ENCODE assay signal across 19 cellular contexts in genomic region chr3:1195922-1196321, GRCh38.
A peak's percentile ranks its signal among the peaks of the same experiment; 100 is the strongest.
DNase-seq lines count a peak whose midpoint lies in the region; ATAC-seq, FAIRE-seq and TF ChIP-seq lines count a peak whose summit lies in the region.
"Had no signal": no experiment of that assay in that cellular context is flagged by ENCODE, and none has a peak within 500 bp of the region (broad histone marks: within the 10 kb centered on the region; RNA-seq: fewer than 3 reads in every experiment).

No MANE protein-coding gene starts in this region.

- H2BK5ac ChIP-seq in mesendoderm (ENCODE audit: low read length): no peak overlapping the region

- H3K9me3 ChIP-seq in astrocyte (ENCODE audit: insufficient read depth, low read depth, low read length): no peaks in the 10 kb centered on the region
- H3K9me3 ChIP-seq: esophagus squamous epithelium, neutrophil had no signal

- H3K27me3 ChIP-seq in astrocyte (ENCODE audit: insufficient read depth, low read length) (no peaks in the 10 kb centered on the region), mesendoderm (ENCODE audit: insufficient read depth, low read length, poor library complexity) (no peaks in the 10 kb centered on the region)
- H3K27me3 ChIP-seq: esophagus squamous epithelium, neutrophil had no signal

- peak; percentile 63 for ATAC-seq in GM18870 (IDR thresholded peaks at IDR 0.05; ENCODE audit: unreplicated experiment)
- ATAC-seq: K562; stimulated activated naive B cell treated with anti-CD40 and anti-IgM and Interleukin-4, amounts not matched to agents 10 μg/mL and 1 μg/mL and 100 μg/mL, for 72 hours had no signal

- no peak overlapping the region for H3K4me3 Mint-ChIP-seq in astrocyte (ENCODE audit: unreplicated experiment)
- no peak overlapping the region for H3K4me3 Mint-ChIP-seq in mesothelial cell of epicardium
- H3K4me3 Mint-ChIP-seq: activated T-helper 1 cell treated with anti-CD3 and anti-CD28 coated beads, Interleukin-12 subunit alpha, Interleukin-12 subunit beta, Interleukin-2, Interleukin-4 antibody, amounts not matched to agents 30 ng/mL and 10 ng/mL and 1 ng/mL, durations not matched to agents 14 hours and 24 hours and 36 hours; CD4-positive, alpha-beta T cell; dendritic cell treated with granulocyte-macrophage colony-stimulating factor and Interleukin-4, amounts not matched to agents 40 ng/mL and 50 ng/mL, for 4 days; stimulated activated naive B cell treated with anti-CD40 and anti-IgM and Interleukin-4, amounts not matched to agents 10 μg/mL and 1 μg/mL and 100 μg/mL, for 72 hours had no signal

- peaks cover 11% of the 10 kb centered on the region for H3K4me1 ChIP-seq in astrocyte (ENCODE audit: insufficient read depth, low read length)
- no peaks in the 10 kb centered on the region for H3K4me1 ChIP-seq in mesendoderm (ENCODE audit: control insufficient read depth, low read depth, low read length)
- H3K4me1 ChIP-seq: esophagus squamous epithelium had no signal

- H3K27me3 Mint-ChIP-seq in astrocyte (ENCODE audit: low read depth, unreplicated experiment) (no peaks in the 10 kb centered on the region), mesothelial cell of epicardium (ENCODE audit: low read depth) (no peaks in the 10 kb centered on the region)
- H3K27me3 Mint-ChIP-seq: CD4-positive, alpha-beta T cell; dendritic cell treated with granulocyte-macrophage colony-stimulating factor and Interleukin-4, amounts not matched to agents 40 ng/mL and 50 ng/mL, for 4 days; stimulated activated naive B cell treated with anti-CD40 and anti-IgM and Interleukin-4, amounts not matched to agents 10 μg/mL and 1 μg/mL and 100 μg/mL, for 72 hours had no signal

- H3K9ac ChIP-seq in astrocyte (ENCODE audit: low read length) (no peak overlapping the region), mesendoderm (ENCODE audit: low read length) (no peak overlapping the region)

- H2BK120ac ChIP-seq in mesendoderm (ENCODE audit: low read depth, low read length): no peak overlapping the region

- no peaks in the 10 kb centered on the region for H3K36me3 ChIP-seq in astrocyte (ENCODE audit: insufficient read depth, low read length)
- no peaks in the 10 kb centered on the region for H3K36me3 ChIP-seq in mesendoderm (ENCODE audit: control insufficient read depth, insufficient read depth, low read length)
- H3K36me3 ChIP-seq: esophagus squamous epithelium, neutrophil had no signal

- WGBS in mesendoderm (ENCODE audit: extremely low coverage, insufficient coverage, low lambda C conversion rate): no CpG with 5 or more reads among the region's 1 CpG

- no peak overlapping the region for H2BK15ac ChIP-seq in mesendoderm (replicated peaks; ENCODE audit: low read depth)

- H3K27ac ChIP-seq in astrocyte (ENCODE audit: low read depth, low read length) (no peak overlapping the region), mesendoderm (ENCODE audit: low read depth, low read length) (no peak overlapping the region)
- H3K27ac ChIP-seq: esophagus squamous epithelium, neutrophil, skin epidermis had no signal

- DNase-seq in astrocyte (ENCODE audit: low read depth) (peak; percentile 85), fibroblast of villous mesenchyme (ENCODE audit: low read depth) (peak; percentile 85), stromal cell of bone marrow (ENCODE audit: low read depth) (peak; percentile 76), SIG-M5 (lab: John Stamatoyannopoulos, UW) (no peak), mesendoderm (no peak), mesothelial cell of epicardium (ENCODE audit: low spot score in 2 of 2, unreplicated experiment in 2 of 2) (no peak)
- DNase-seq: activated CD4-positive, alpha-beta T cell treated with anti-CD3 and anti-CD28 coated beads, Interleukin-2, amount 50 U/mL, for 1 hour; CD4-positive, alpha-beta T cell; esophagus squamous epithelium; NCI-H1436 treated with DMSO at 0.1 percent for 48 hours; NCI-H345; stimulated activated naive B cell treated with anti-CD40 and anti-IgM and Interleukin-4, amounts not matched to agents 10 μg/mL and 1 μg/mL and 100 μg/mL, for 72 hours had no signal

- H3K4me2 ChIP-seq in astrocyte (ENCODE audit: low read length): peak overlapping the region; percentile 24
- H3K4me2 ChIP-seq in mesendoderm (ENCODE audit: low read length): no peak overlapping the region

- no peak overlapping the region for H3K56ac ChIP-seq in mesendoderm (ENCODE audit: low read length)

- H4K5ac ChIP-seq in mesendoderm (ENCODE audit: low read length): no peak overlapping the region

- H3K36me3 Mint-ChIP-seq in astrocyte (ENCODE audit: low read depth, unreplicated experiment): no peaks in the 10 kb centered on the region
- H3K36me3 Mint-ChIP-seq in mesothelial cell of epicardium: no peaks in the 10 kb centered on the region
- H3K36me3 Mint-ChIP-seq: stimulated activated naive B cell treated with anti-CD40 and anti-IgM and Interleukin-4, amounts not matched to agents 10 μg/mL and 1 μg/mL and 100 μg/mL, for 72 hours had no signal

- H3K79me1 ChIP-seq in mesendoderm (ENCODE audit: low read length): no peaks in the 10 kb centered on the region

- no peak overlapping the region for H3K27ac Mint-ChIP-seq in astrocyte (ENCODE audit: unreplicated experiment)
- H3K27ac Mint-ChIP-seq in mesothelial cell of epicardium: no peak overlapping the region
- H3K27ac Mint-ChIP-seq: activated T-helper 1 cell treated with anti-CD3 and anti-CD28 coated beads, Interleukin-12 subunit alpha, Interleukin-12 subunit beta, Interleukin-2, Interleukin-4 antibody, amounts not matched to agents 30 ng/mL and 10 ng/mL and 1 ng/mL, durations not matched to agents 14 hours and 24 hours and 36 hours; CD4-positive, alpha-beta T cell; dendritic cell treated with granulocyte-macrophage colony-stimulating factor and Interleukin-4, amounts not matched to agents 40 ng/mL and 50 ng/mL, for 4 days; stimulated activated naive B cell treated with anti-CD40 and anti-IgM and Interleukin-4, amounts not matched to agents 10 μg/mL and 1 μg/mL and 100 μg/mL, for 72 hours had no signal

- H4K8ac ChIP-seq in mesendoderm (ENCODE audit: low read depth, low read length): no peak overlapping the region

- H3K18ac ChIP-seq in mesendoderm (ENCODE audit: low read length): no peak overlapping the region

- H3K79me2 ChIP-seq in astrocyte (ENCODE audit: insufficient read depth, low read length): no peaks in the 10 kb centered on the region
- H3K79me2 ChIP-seq in mesendoderm (ENCODE audit: control insufficient read depth, insufficient read depth, low read length): no peaks in the 10 kb centered on the region

- FAIRE-seq in astrocyte (lab: Jason Lieb, UNC): no peak
- FAIRE-seq: GM12891, K562 had no signal

- H3K4me3 ChIP-seq in astrocyte (ENCODE audit: insufficient read depth, low read depth, low read length): no peak overlapping the region
- no peak overlapping the region for H3K4me3 ChIP-seq in fibroblast of villous mesenchyme (ENCODE audit: low read depth, low read length)
- no peak overlapping the region for H3K4me3 ChIP-seq in mesendoderm (ENCODE audit: low read length)
- H3K4me3 ChIP-seq: esophagus squamous epithelium, K562, skin epidermis had no signal

- no peak for TF ChIP-seq CTCF in astrocyte (IDR thresholded peaks at IDR 0.05; ENCODE audit: insufficient read depth, low read depth, low read length)
- TF ChIP-seq CTCF in fibroblast of villous mesenchyme (IDR thresholded peaks at IDR 0.05; ENCODE audit: insufficient read depth, low read depth, low read length): no peak
- TF ChIP-seq CTCF in mesothelial cell of epicardium (IDR thresholded peaks at IDR 0.05; ENCODE audit: unreplicated experiment): no peak

- H3K4me1 Mint-ChIP-seq in astrocyte (ENCODE audit: low read depth, unreplicated experiment): no peaks in the 10 kb centered on the region
- peaks cover 13% of the 10 kb centered on the region for H3K4me1 Mint-ChIP-seq in mesothelial cell of epicardium
- H3K4me1 Mint-ChIP-seq: stimulated activated naive B cell treated with anti-CD40 and anti-IgM and Interleukin-4, amounts not matched to agents 10 μg/mL and 1 μg/mL and 100 μg/mL, for 72 hours had no signal

- no peaks in the 10 kb centered on the region for H3K9me3 Mint-ChIP-seq in astrocyte (ENCODE audit: unreplicated experiment)
- H3K9me3 Mint-ChIP-seq in mesothelial cell of epicardium: no peaks in the 10 kb centered on the region
- H3K9me3 Mint-ChIP-seq: activated T-helper 1 cell treated with anti-CD3 and anti-CD28 coated beads, Interleukin-12 subunit alpha, Interleukin-12 subunit beta, Interleukin-2, Interleukin-4 antibody, amounts not matched to agents 30 ng/mL and 10 ng/mL and 1 ng/mL, durations not matched to agents 14 hours and 24 hours and 36 hours; CD4-positive, alpha-beta T cell; stimulated activated naive B cell treated with anti-CD40 and anti-IgM and Interleukin-4, amounts not matched to agents 10 μg/mL and 1 μg/mL and 100 μg/mL, for 72 hours had no signal

- H2AFZ ChIP-seq in astrocyte (ENCODE audit: low read depth, low read length): no peak overlapping the region

- no peaks in the 10 kb centered on the region for H4K20me1 ChIP-seq in astrocyte (ENCODE audit: insufficient read depth, low read length)

- no peak overlapping the region for H3K4ac ChIP-seq in mesendoderm (ENCODE audit: low read depth, low read length)

- H2AK5ac ChIP-seq in mesendoderm (ENCODE audit: low read length): no peak overlapping the region

- H3K23ac ChIP-seq in mesendoderm (ENCODE audit: low read length): no peak overlapping the region

Comparison
In these comparisons a context has a peak if more than half of its experiments do, and no peak if none do; other contexts are left out.
1. DNase-seq: peak in astrocyte (single experiment), fibroblast of villous mesenchyme (single experiment) and stromal cell of bone marrow (single experiment); none in SIG-M5 (single experiment), mesendoderm (single experiment) and mesothelial cell of epicardium (0 of 2).